9 cellular contexts compared by ENCODE assay signal in genomic region chr4:81469774-81470455, GRCh38. TPM values are rescaled to one million over a fixed set of nuclear protein-coding genes. Genes with fewer than 3 reads are reported as not detected.
A peak's percentile ranks its signal among the peaks of the same experiment; 100 is the strongest.
DNase-seq lines count a peak whose midpoint lies in the region; TF ChIP-seq lines count a peak whose summit lies in the region.
"Had no signal": no experiment of that assay in that cellular context is flagged by ENCODE, and none has a peak within 500 bp of the region (broad histone marks: within the 10 kb centered on the region; RNA-seq: fewer than 3 reads in every experiment).

No MANE protein-coding gene starts in this region.

- H3K27ac ChIP-seq in OCI-LY7 (ENCODE audit: low read depth, low read length, poor library complexity, severe bottlenecking): peak overlapping the region; percentile 86
- no peak overlapping the region for H3K27ac ChIP-seq in ovary

- peaks cover 8% of the 10 kb centered on the region for H4K20me1 ChIP-seq in OCI-LY7 (ENCODE audit: insufficient read depth, low read length)

- peak overlapping the region; percentile 92 for H3K4me3 ChIP-seq in Caco-2 (ENCODE audit: low read depth, low read length)
- H3K4me3 ChIP-seq in OCI-LY7 (ENCODE audit: low read depth, low read length, poor library complexity, severe bottlenecking): peak overlapping the region; percentile 84
- H3K4me3 ChIP-seq in ovary: peak overlapping the region; percentile 55

- DNase-seq in Caco-2 (no peak), OCI-LY7 (ENCODE audit: low spot score) (no peak), erythroblast (lab: John Stamatoyannopoulos, UW) (peak; percentile 10 to 36), ovary (no peak), HPDE6-E6E7 (ENCODE audit: extremely low spot score) (no peak), T-helper 9 cell (no peak), HK-2 (ENCODE audit: unreplicated experiment) (no peak), HFFc6 (no peak)

- H3K36me3 ChIP-seq in Caco-2 (ENCODE audit: control insufficient read depth, insufficient read depth, low read length) (no peaks in the 10 kb centered on the region), OCI-LY7 (ENCODE audit: insufficient read depth, low read length) (no peaks in the 10 kb centered on the region), ovary (no peaks in the 10 kb centered on the region)

- peaks cover 44% of the 10 kb centered on the region for H3K79me2 ChIP-seq in OCI-LY7 (ENCODE audit: insufficient read depth, low read depth, low read length)

- BruUV-seq in Caco-2 (replicated peaks; lab: Mats Ljungman, UMichigan): no TSS peak
- BruUV-seq in OCI-LY7 (replicated peaks; lab: Mats Ljungman, UMichigan): TSS peak; percentile 57

- H3K27ac Mint-ChIP-seq in Caco-2 (ENCODE audit: unreplicated experiment) (peak overlapping the region; percentile 94), HFFc6 (no peak overlapping the region)

- H3K4me1 Mint-ChIP-seq in Caco-2 (ENCODE audit: low read depth, unreplicated experiment): peaks cover 49% of the 10 kb centered on the region
- peaks cover 19% of the 10 kb centered on the region for H3K4me1 Mint-ChIP-seq in HFFc6 (ENCODE audit: low read depth)

- intact Hi-C loops in Caco-2 (cut with micrococcal nuclease; ENCODE audit: unreplicated experiment): loop anchor here (5.0 kb wide), 2 partner anchors 132 to 302 kb away; no protein-coding TSS in a partner anchor
- intact Hi-C loops in OCI-LY7 (cut with micrococcal nuclease; ENCODE audit: unreplicated experiment): loop anchor here (2.0 to 5.0 kb wide), 2 partner anchors 179 to 812 kb away; no protein-coding TSS in a partner anchor
- intact Hi-C loops in ovary (cut with DNase I): loop anchor here in 2 of 4 donors (5.0 to 10.0 kb wide), 2 partner anchors 377 to 795 kb away; no protein-coding TSS in a partner anchor

- H3K36me3 Mint-ChIP-seq in Caco-2 (ENCODE audit: insufficient read depth, unreplicated experiment) (peaks cover 47% of the 10 kb centered on the region), HFFc6 (ENCODE audit: low read depth) (no peaks in the 10 kb centered on the region)

- H2AFZ ChIP-seq in OCI-LY7 (ENCODE audit: low read length): peak overlapping the region; percentile 89

- POLR2A ChIA-PET in Caco-2 (lab: Charles Lee) (interaction anchor here (0.6 to 0.8 kb wide), 3 partner anchors 158 to 375 kb away, joined by 3 to 4 read pairs (median 4); no protein-coding TSS in a partner anchor), OCI-LY7 (lab: Charles Lee) (interaction anchor here (0.6 to 3.8 kb wide), 19 partner anchors 10 to 940 kb away, joined by 3 to 21 read pairs (median 3); no protein-coding TSS in a partner anchor)

- H3K4me3 Mint-ChIP-seq in Caco-2 (ENCODE audit: unreplicated experiment) (peak overlapping the region; percentile 95), HFFc6 (no peak overlapping the region)

- H3K9me2 ChIP-seq in OCI-LY7 (ENCODE audit: insufficient read depth, low read length): no peaks in the 10 kb centered on the region

- TF ChIP-seq CTCF in Caco-2 (IDR thresholded peaks at IDR 0.05; ENCODE audit: insufficient read depth in 1 of 2, low read depth in 1 of 2, low read length in 1 of 2, severe bottlenecking in 1 of 2, unreplicated experiment in 1 of 2) (no peak), OCI-LY7 (conservative IDR thresholded peaks at IDR 0.05; ENCODE audit: low read length) (no peak), ovary (IDR thresholded peaks at IDR 0.05) (no peak), HFFc6 (IDR thresholded peaks at IDR 0.05) (no peak)

- TF ChIP-seq POLR2A in erythroblast (IDR thresholded peaks at IDR 0.05; ENCODE audit: low read length) (no peak), ovary (IDR thresholded peaks at IDR 0.05) (no peak)

- H3K4me2 ChIP-seq in OCI-LY7 (ENCODE audit: low read length): peak overlapping the region; percentile 91

- H3K4me1 ChIP-seq in Caco-2 (peaks cover 53% of the 10 kb centered on the region), OCI-LY7 (ENCODE audit: insufficient read depth, low read length, poor library complexity, severe bottlenecking) (peaks cover 36% of the 10 kb centered on the region), ovary (ENCODE audit: insufficient read depth) (no peaks in the 10 kb centered on the region)

- 47 to 51% (median 49%) methylated on average over 7 of the region's 7 CpGs for WGBS in ovary, 3 donors

- H3K9me3 Mint-ChIP-seq in Caco-2 (ENCODE audit: unreplicated experiment) (peaks cover 6% of the 10 kb centered on the region), HFFc6 (no peaks in the 10 kb centered on the region)

- no peak for TF ChIP-seq EP300 in ovary (IDR thresholded peaks at IDR 0.05)

- no peaks in the 10 kb centered on the region for H3K9me3 ChIP-seq in Caco-2
- H3K9me3 ChIP-seq in OCI-LY7 (ENCODE audit: low read length): peaks cover 9% of the 10 kb centered on the region; the same call in 1 of the 2 replicates
- no peaks in the 10 kb centered on the region for H3K9me3 ChIP-seq in ovary

- no peaks in the 10 kb centered on the region for H3K27me3 Mint-ChIP-seq in Caco-2 (ENCODE audit: insufficient read depth, unreplicated experiment)
- H3K27me3 Mint-ChIP-seq in HFFc6 (ENCODE audit: insufficient read depth): peaks cover 10% of the 10 kb centered on the region

- no peaks in the 10 kb centered on the region for H3K27me3 ChIP-seq in Caco-2 (replicated peaks; ENCODE audit: control insufficient read depth, insufficient read depth, low read length)
- no peaks in the 10 kb centered on the region for H3K27me3 ChIP-seq in ovary

- CTCF ChIA-PET in Caco-2 (lab: Charles Lee): interaction anchor here (0.6 to 3.2 kb wide), 7 partner anchors 8 to 815 kb away, joined by 3 to 14 read pairs (median 5); no protein-coding TSS in a partner anchor
- CTCF ChIA-PET in OCI-LY7 (lab: Charles Lee; ENCODE audit: unreplicated experiment): interaction anchor here (0.6 to 3.9 kb wide), 3 partner anchors 12 to 375 kb away, joined by 3 to 16 read pairs (median 3); no protein-coding TSS in a partner anchor

RNA-seq across cellular contexts. Expression of gene RASGEF1B, which starts 1.8 kb away (rescaled TPM):
- total RNA-seq in Caco-2 (2022): 24.8 and 32.3 TPM in 2 replicates
- 10.6 and 12.6 TPM in 2 replicates for total RNA-seq in OCI-LY7 (2014; rRNA removed; shearing (Covaris generic))
- 5.7 and 9.8 TPM in 2 replicates for total RNA-seq in OCI-LY7 (2022)
- 10 to 100 TPM in 2 of 7 donors, 1 to 10 TPM in 5; 1.1 to 14.4 (median 4.3) TPM for total RNA-seq in ovary
- polyA plus RNA-seq in ovary: 1 to 10 TPM; 3.9 to 5.5 TPM
- total RNA-seq in HFFc6 (2021; fragmentation: NEBNext Ultra II Directional; extraction: Animal tissue kit (Norgen Biotek cat#: 25700)): not detected
- total RNA-seq: fibroblast of villous mesenchyme had no signal

Comparison
In these comparisons a context has a peak if more than half of its experiments do, and no peak if none do; other contexts are left out.
1. DNase-seq: peak in erythroblast (2 of 2); none in Caco-2 (0 of 2), OCI-LY7 (single experiment), ovary (0 of 5), HPDE6-E6E7 (single experiment), T-helper 9 cell (single experiment), HK-2 (single experiment) and HFFc6 (single experiment).
2. Peak in every context shown above with its lines, with median percentiles within 50 percentile points of each other: H3K4me3 ChIP-seq.